2 cellular contexts compared by ENCODE assay signal in the genomic region with DNA sequence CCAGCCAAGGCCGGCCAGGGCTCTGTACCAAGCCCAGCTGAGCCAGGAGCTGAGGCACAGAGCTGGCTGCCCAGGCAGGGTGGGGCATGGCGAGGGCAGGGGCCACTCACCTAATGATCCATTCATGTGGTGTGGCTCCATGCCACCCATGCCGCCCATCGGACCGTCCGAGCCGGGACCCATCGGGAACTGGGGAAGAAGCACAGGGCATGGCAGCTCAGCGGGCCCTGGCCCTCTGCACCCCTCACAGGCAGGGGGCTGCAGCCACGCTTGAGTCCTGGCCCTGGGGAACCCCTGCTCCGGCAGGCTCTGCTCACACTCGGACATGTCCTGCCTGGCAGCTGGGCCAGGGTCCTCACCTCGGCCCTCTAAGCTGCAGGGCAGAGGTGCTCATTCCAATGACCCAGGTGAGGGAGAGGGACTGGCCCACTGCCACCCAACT.
TF ChIP-seq lines count a peak whose summit lies in the region.

No MANE protein-coding gene starts in this region.

TF ChIP-seq in IMR-90, 13 proteins besides CTCF, POLR2A, EP300 and RAD21:
- TF ChIP-seq MXI1 (IDR thresholded peaks at IDR 0.05; ENCODE audit: borderline replicate concordance, low read depth, low read length): no peak
- TF ChIP-seq, protein P1, sequence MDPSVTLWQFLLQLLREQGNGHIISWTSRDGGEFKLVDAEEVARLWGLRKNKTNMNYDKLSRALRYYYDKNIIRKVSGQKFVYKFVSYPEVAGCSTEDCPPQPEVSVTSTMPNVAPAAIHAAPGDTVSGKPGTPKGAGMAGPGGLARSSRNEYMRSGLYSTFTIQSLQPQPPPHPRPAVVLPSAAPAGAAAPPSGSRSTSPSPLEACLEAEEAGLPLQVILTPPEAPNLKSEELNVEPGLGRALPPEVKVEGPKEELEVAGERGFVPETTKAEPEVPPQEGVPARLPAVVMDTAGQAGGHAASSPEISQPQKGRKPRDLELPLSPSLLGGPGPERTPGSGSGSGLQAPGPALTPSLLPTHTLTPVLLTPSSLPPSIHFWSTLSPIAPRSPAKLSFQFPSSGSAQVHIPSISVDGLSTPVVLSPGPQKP (IDR thresholded peaks at IDR 0.05; ENCODE audit: borderline replicate concordance, low read depth, low read length): no peak
- TF ChIP-seq, protein P2, sequence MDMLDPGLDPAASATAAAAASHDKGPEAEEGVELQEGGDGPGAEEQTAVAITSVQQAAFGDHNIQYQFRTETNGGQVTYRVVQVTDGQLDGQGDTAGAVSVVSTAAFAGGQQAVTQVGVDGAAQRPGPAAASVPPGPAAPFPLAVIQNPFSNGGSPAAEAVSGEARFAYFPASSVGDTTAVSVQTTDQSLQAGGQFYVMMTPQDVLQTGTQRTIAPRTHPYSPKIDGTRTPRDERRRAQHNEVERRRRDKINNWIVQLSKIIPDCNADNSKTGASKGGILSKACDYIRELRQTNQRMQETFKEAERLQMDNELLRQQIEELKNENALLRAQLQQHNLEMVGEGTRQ (IDR thresholded peaks at IDR 0.05; ENCODE audit: low read depth, low read length): no peak
- no peak for TF ChIP-seq NFE2L2 (IDR thresholded peaks at IDR 0.05; ENCODE audit: low read depth, low read length)
- TF ChIP-seq CHD1 (IDR thresholded peaks at IDR 0.05; ENCODE audit: low read depth, low read length): no peak
- TF ChIP-seq CEBPB (IDR thresholded peaks at IDR 0.05; ENCODE audit: low read depth, low read length): no peak
- no peak for TF ChIP-seq SMC3 (IDR thresholded peaks at IDR 0.05; ENCODE audit: low read depth, low read length)
- no peak for TF ChIP-seq RCOR1 (IDR thresholded peaks at IDR 0.05; ENCODE audit: insufficient replicate concordance, low read length)
- TF ChIP-seq MAFK (IDR thresholded peaks at IDR 0.05; ENCODE audit: low read depth, low read length): no peak
- TF ChIP-seq FOS (IDR thresholded peaks at IDR 0.05; ENCODE audit: low read depth, low read length): no peak
- TF ChIP-seq RFX5 (IDR thresholded peaks at IDR 0.05; ENCODE audit: low read depth, low read length): no peak

TF ChIP-seq in H1, 55 proteins besides CTCF, POLR2A, EP300 and RAD21:
- TF ChIP-seq POLR2AphosphoS5 (IDR thresholded peaks at IDR 0.05; ENCODE audit: low read depth, low read length) (peak; percentile 23; the same call in 1 of the 2 replicates), NANOG (IDR thresholded peaks at IDR 0.05; ENCODE audit: insufficient read depth, low read depth, low read length, poor library complexity, severe bottlenecking) (no peak)
